In the genomic region with DNA sequence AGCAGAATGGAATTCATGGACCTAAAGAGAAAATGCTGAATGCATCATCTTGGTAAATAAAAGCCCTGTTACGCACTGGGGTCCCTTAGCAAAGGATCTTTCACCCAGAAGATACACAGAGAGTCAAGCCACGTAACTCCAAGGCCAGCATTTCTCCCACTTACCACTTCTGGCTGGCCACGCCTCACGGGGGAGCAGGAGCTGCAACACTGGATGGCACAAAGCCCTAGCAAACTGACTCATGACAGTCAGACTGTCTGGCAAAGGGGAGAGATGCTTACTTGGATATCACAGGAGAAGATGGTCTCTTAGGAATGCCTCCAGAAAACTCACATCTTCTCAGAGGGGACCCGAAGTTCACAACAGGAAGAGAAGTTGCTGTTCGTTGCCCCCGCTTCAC, we compare ENCODE assay signal across 19 cellular contexts. TPM values are rescaled to one million over a fixed set of nuclear protein-coding genes. Genes with fewer than 3 reads are reported as not detected.
A peak's percentile ranks its signal among the peaks of the same experiment; 100 is the strongest.
DNase-seq lines count a peak whose midpoint lies in the region; TF ChIP-seq lines count a peak whose summit lies in the region.
"Had no signal": no experiment of that assay in that cellular context is flagged by ENCODE, and none has a peak within 500 bp of the region (broad histone marks: within the 10 kb centered on the region; RNA-seq: fewer than 3 reads in every experiment).

No MANE protein-coding gene starts in this region.

- 53% methylated on average over 7 of the region's 7 CpGs for WGBS in mammary epithelial cell (ENCODE audit: low coverage, missing lambda C conversion rate)
- 80 to 97% (median 90%) methylated on average over 7 of the region's 7 CpGs for WGBS in stomach, 5 donors

- H3K27ac Mint-ChIP-seq in MCF 10A (ENCODE audit: low read depth, unreplicated experiment): no peak overlapping the region
- H3K27ac Mint-ChIP-seq: GM23338 had no signal

- H3K4me1 Mint-ChIP-seq in MCF 10A (ENCODE audit: insufficient read depth, unreplicated experiment): no peaks in the 10 kb centered on the region
- H3K4me1 Mint-ChIP-seq: GM23338 had no signal

- no peak overlapping the region for H3K4me2 ChIP-seq in mammary epithelial cell (ENCODE audit: insufficient read depth, low read depth, low read length)
- H3K4me2 ChIP-seq: GM23338 had no signal

- no peak overlapping the region for H3K4me3 Mint-ChIP-seq in MCF 10A (ENCODE audit: unreplicated experiment)
- H3K4me3 Mint-ChIP-seq: GM23338 had no signal

- H3K36me3 ChIP-seq in mammary epithelial cell (ENCODE audit: insufficient read depth, low read length) (no peaks in the 10 kb centered on the region), stomach (no peaks in the 10 kb centered on the region)
- H3K36me3 ChIP-seq: BE2C, SJSA1 had no signal

- H3K36me3 Mint-ChIP-seq in MCF 10A (ENCODE audit: insufficient read depth, unreplicated experiment): no peaks in the 10 kb centered on the region

- BruUV-seq in MCF 10A (replicated peaks; lab: Mats Ljungman, UMichigan): no TSS peak
- no TSS peak for BruUV-seq in mammary epithelial cell (replicated peaks; lab: Mats Ljungman, UMichigan)

- peaks cover 5% of the 10 kb centered on the region for H3K4me1 ChIP-seq in mammary epithelial cell (ENCODE audit: insufficient read depth, low read length)
- H3K4me1 ChIP-seq in stomach: no peaks in the 10 kb centered on the region
- H3K4me1 ChIP-seq: BE2C, SJSA1 had no signal

- no peaks in the 10 kb centered on the region for H3K79me2 ChIP-seq in mammary epithelial cell (ENCODE audit: insufficient read depth, low read length)

- no peaks in the 10 kb centered on the region for H3K27me3 ChIP-seq in mammary epithelial cell (ENCODE audit: insufficient read depth, low read length)
- H3K27me3 ChIP-seq in stomach: peaks cover 0 to 3% (median 0%) of the 10 kb centered on the region in 3 donors
- H3K27me3 ChIP-seq: BE2C, SJSA1 had no signal

- no peaks in the 10 kb centered on the region for H3K9me3 Mint-ChIP-seq in MCF 10A (ENCODE audit: unreplicated experiment)

- CTCF ChIA-PET in MCF 10A (lab: Yijun Ruan, JAX): no interaction called here
- CTCF ChIA-PET in mammary epithelial cell (lab: Charles Lee; ENCODE audit: low non-redundant PET): no interaction called here
- CTCF ChIA-PET in HEK293T (lab: Yijun Ruan, JAX): no interaction called here

- no peak overlapping the region for H3K9ac ChIP-seq in mammary epithelial cell (ENCODE audit: insufficient read depth, low read length)

- H2AFZ ChIP-seq in mammary epithelial cell (ENCODE audit: low read depth, low read length): no peak overlapping the region
- H2AFZ ChIP-seq: GM23338 had no signal

- no peaks in the 10 kb centered on the region for H4K20me1 ChIP-seq in mammary epithelial cell (ENCODE audit: insufficient read depth, low read length)

- DNase-seq in MCF 10A (ENCODE audit: unreplicated experiment) (peak; percentile 9), mammary epithelial cell (no peak), NCI-H226 (peak; percentile 10), fibroblast of peridontal ligament (ENCODE audit: extremely low read depth) (peak; percentile 5), HEK293T (ENCODE audit: extremely low spot score) (no peak), NCI-H1436 treated with DMSO at 0.1 percent for 48 hours (lab: John Stamatoyannopoulos, UW) (no peak), stomach (no peak)
- DNase-seq: 8988T, BE2C, DMS53, HCEC 1CT, KG1, NCI-H1105, NCI-H2029 treated with DMSO at 0.1 percent for 48 hours, NCI-H2171, NCI-H526 had no signal

- dilution Hi-C loops in mammary epithelial cell (cut with HindIII; ENCODE audit: low sequenced_read_pairs): no loop called here

- H3K27ac ChIP-seq in mammary epithelial cell (ENCODE audit: insufficient read depth, low read depth, low read length): no peak overlapping the region
- no peak overlapping the region for H3K27ac ChIP-seq in stomach
- H3K27ac ChIP-seq: SJSA1 had no signal

- TF ChIP-seq EP300 in stomach (IDR thresholded peaks at IDR 0.05): no peak

- in situ Hi-C loops in mammary epithelial cell (cut with MboI; ENCODE audit: low sequenced_read_pairs in 2 of 2): no loop called here

- no peaks in the 10 kb centered on the region for H3K9me3 ChIP-seq in mammary epithelial cell (replicated peaks; ENCODE audit: insufficient read depth, low read length)
- H3K9me3 ChIP-seq in stomach: no peaks in the 10 kb centered on the region
- H3K9me3 ChIP-seq: BE2C, SJSA1 had no signal

- H3K4me3 ChIP-seq in mammary epithelial cell (replicated peaks in 1 of 3; ENCODE audit: insufficient read depth in 1 of 3, low read depth in 2 of 3, low read length in 3 of 3) (no peak overlapping the region), stomach (no peak overlapping the region)
- H3K4me3 ChIP-seq: GM12878, GM23338, SJSA1 had no signal

- no peak for TF ChIP-seq POLR2A in stomach (IDR thresholded peaks at IDR 0.05)

- peaks cover 56% of the 10 kb centered on the region for H3K27me3 Mint-ChIP-seq in MCF 10A (ENCODE audit: insufficient read depth, unreplicated experiment)

- POLR2A ChIA-PET in MCF 10A (lab: Yijun Ruan, JAX) (no interaction called here), HEK293T (lab: Yijun Ruan, JAX) (no interaction called here)

- no peak for TF ChIP-seq CTCF in MCF 10A (IDR thresholded peaks at IDR 0.05; ENCODE audit: unreplicated experiment)
- TF ChIP-seq CTCF in mammary epithelial cell (conservative IDR thresholded peaks at IDR 0.05 in 1 of 2, IDR thresholded peaks at IDR 0.05 in 1 of 2; ENCODE audit: extremely low read depth in 1 of 2, insufficient read depth in 1 of 2, low read depth in 1 of 2, low read length in 2 of 2): no peak
- no peak for TF ChIP-seq CTCF in stomach (IDR thresholded peaks at IDR 0.05)

- intact Hi-C loops in MCF 10A (cut with micrococcal nuclease): no loop called here
- intact Hi-C loops in mammary epithelial cell (cut with micrococcal nuclease): no loop called here
- intact Hi-C loops in stomach (cut with DNase I; ENCODE audit: low total_unique reads): no loop called here

TF ChIP-seq in HEK293T, 16 proteins besides CTCF, POLR2A, EP300 and RAD21:
- TF ChIP-seq L3MBTL2 (conservative IDR thresholded peaks at IDR 0.05) (no peak), ZNF384 (IDR thresholded peaks at IDR 0.05) (no peak), FOXM1 (IDR thresholded peaks at IDR 0.05; ENCODE audit: borderline replicate concordance) (no peak), LEF1 (IDR thresholded peaks at IDR 0.05; ENCODE audit: borderline replicate concordance) (no peak), TARDBP (IDR thresholded peaks at IDR 0.05) (no peak), ELF4 (IDR thresholded peaks at IDR 0.05) (no peak), FOXA1 (IDR thresholded peaks at IDR 0.05) (no peak), FOXK2 (IDR thresholded peaks at IDR 0.05) (no peak), SUZ12 (IDR thresholded peaks at IDR 0.05) (no peak)
- TF ChIP-seq, protein P1, sequence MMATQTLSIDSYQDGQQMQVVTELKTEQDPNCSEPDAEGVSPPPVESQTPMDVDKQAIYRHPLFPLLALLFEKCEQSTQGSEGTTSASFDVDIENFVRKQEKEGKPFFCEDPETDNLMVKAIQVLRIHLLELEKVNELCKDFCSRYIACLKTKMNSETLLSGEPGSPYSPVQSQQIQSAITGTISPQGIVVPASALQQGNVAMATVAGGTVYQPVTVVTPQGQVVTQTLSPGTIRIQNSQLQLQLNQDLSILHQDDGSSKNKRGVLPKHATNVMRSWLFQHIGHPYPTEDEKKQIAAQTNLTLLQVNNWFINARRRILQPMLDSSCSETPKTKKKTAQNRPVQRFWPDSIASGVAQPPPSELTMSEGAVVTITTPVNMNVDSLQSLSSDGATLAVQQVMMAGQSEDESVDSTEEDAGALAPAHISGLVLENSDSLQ (IDR thresholded peaks at IDR 0.05): no peak
TF ChIP-seq in HEK293T: peak in this region for 0.

RNA-seq across cellular contexts. Expression of a gene that starts 51.4 kb away (rescaled TPM):
- total RNA-seq in MCF 10A (2022) (8.6 and 9.6 TPM in 2 replicates), mammary epithelial cell (10 to 100 TPM in 1 of 2 donors, 1 to 10 TPM in 1; 7.5 to 11.0 TPM), stomach (10 to 100 TPM in 3 of 5 donors, 1 to 10 TPM in 2; 5.9 to 28.6 (median 22.0) TPM)
- polyA plus RNA-seq in mammary epithelial cell (0.65 TPM), stomach (1 to 10 TPM; 1.2 to 3.8 (median 2.4) TPM)
- polyA minus RNA-seq in mammary epithelial cell: 1.2 TPM

Comparison
In these comparisons a context has a peak if more than half of its experiments do, and no peak if none do; other contexts are left out.
1. DNase-seq: peak in MCF 10A (single experiment), NCI-H226 (single experiment) and fibroblast of peridontal ligament (single experiment); none in mammary epithelial cell (single experiment), HEK293T (single experiment), NCI-H1436 treated with DMSO at 0.1 percent for 48 hours (single experiment) and stomach (single experiment).